ENCODE assay signal across 8 cellular contexts in the genomic region with DNA sequence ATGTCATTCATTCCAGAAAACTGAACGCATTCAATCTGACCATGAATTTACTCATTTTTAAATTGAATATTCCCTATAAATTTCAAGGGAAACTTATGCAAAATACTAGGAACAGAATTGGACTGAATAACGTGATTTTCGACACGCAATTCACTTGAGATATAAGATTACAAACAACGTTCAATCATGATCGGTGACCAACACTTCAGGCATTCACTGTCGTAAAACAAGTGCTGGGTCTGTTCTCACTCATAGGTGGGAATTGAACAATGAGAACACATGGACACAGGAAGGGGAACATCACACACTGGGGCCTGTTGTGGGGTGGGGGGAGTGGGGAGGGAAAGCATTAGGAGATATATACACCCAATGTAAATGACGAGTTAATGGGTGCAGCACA. TPM values are rescaled to one million over a fixed set of nuclear protein-coding genes. Genes with fewer than 3 reads are reported as not detected.
DNase-seq lines count a peak whose midpoint lies in the region; ATAC-seq, FAIRE-seq and TF ChIP-seq lines count a peak whose summit lies in the region.
"Not testable (repeated sequence)": the region's sequence is repeated elsewhere in the genome, so short reads cannot be mapped to it uniquely, and the experiment has no call there.
"Had no signal": no experiment of that assay in that cellular context is flagged by ENCODE, and none has a peak within 500 bp of the region (broad histone marks: within the 10 kb centered on the region; RNA-seq: fewer than 3 reads in every experiment).

No MANE protein-coding gene starts in this region.

- H3K4me3 ChIP-seq in RWPE2 (ENCODE audit: severe bottlenecking); bronchial epithelial cell (ENCODE audit: low read depth, low read length): not testable (repeated sequence)

- H3K27me3 ChIP-seq in RWPE2 (ENCODE audit: insufficient read depth, poor library complexity, severe bottlenecking); bronchial epithelial cell (ENCODE audit: control insufficient read depth, insufficient read depth, low read length): not testable (repeated sequence)

- H3K4me3 Mint-ChIP-seq in glutamatergic neuron (ENCODE audit: unreplicated experiment), result peak overlapping the region; percentile 25
- peak overlapping the region; percentile 18 for H3K4me3 Mint-ChIP-seq in nephron progenitor cell
- H3K4me3 Mint-ChIP-seq in type B pancreatic cell, result not testable (repeated sequence)

- H3K27ac Mint-ChIP-seq in glutamatergic neuron (ENCODE audit: unreplicated experiment); nephron progenitor cell: not testable (repeated sequence)
- peak overlapping the region; percentile 48 for H3K27ac Mint-ChIP-seq in type B pancreatic cell

- not testable (repeated sequence) for TF ChIP-seq CTCF in RWPE2 (IDR thresholded peaks at IDR 0.05; ENCODE audit: poor library complexity, severe bottlenecking); bronchial epithelial cell (IDR thresholded peaks at IDR 0.05; ENCODE audit: insufficient read depth, low read length, severe bottlenecking); glutamatergic neuron (IDR thresholded peaks at IDR 0.05; ENCODE audit: partially characterized antibody, unreplicated experiment); nephron progenitor cell (IDR thresholded peaks at IDR 0.05); type B pancreatic cell (conservative IDR thresholded peaks at IDR 0.05)

- not testable (repeated sequence) for FAIRE-seq in bronchial epithelial cell (lab: Jason Lieb, UNC)

- DNase-seq in RWPE2 (ENCODE audit: low spot score); glutamatergic neuron; nephron progenitor cell; type B pancreatic cell (ENCODE audit: extremely low spot score, unreplicated experiment): not testable (repeated sequence)
- peak; percentile 66 for DNase-seq in bronchial epithelial cell (ENCODE audit: low read depth)

- H3K36me3 ChIP-seq in RWPE2 (ENCODE audit: low read depth); bronchial epithelial cell (ENCODE audit: control insufficient read depth, insufficient read depth, low read length): not testable (repeated sequence)

- peaks cover 11% of the 10 kb centered on the region for H3K9me3 Mint-ChIP-seq in glutamatergic neuron (ENCODE audit: unreplicated experiment)
- H3K9me3 Mint-ChIP-seq in nephron progenitor cell, result peaks cover 56% of the 10 kb centered on the region
- peaks cover 12% of the 10 kb centered on the region for H3K9me3 Mint-ChIP-seq in type B pancreatic cell

- H3K4me1 Mint-ChIP-seq in glutamatergic neuron (ENCODE audit: low read depth, unreplicated experiment) (peaks cover 15% of the 10 kb centered on the region), nephron progenitor cell (peaks cover 47% of the 10 kb centered on the region), type B pancreatic cell (ENCODE audit: unreplicated experiment) (peaks cover 13% of the 10 kb centered on the region)

- not testable (repeated sequence) for H3K27ac ChIP-seq in RWPE2 (ENCODE audit: poor library complexity, severe bottlenecking)

- H3K27me3 Mint-ChIP-seq in glutamatergic neuron (ENCODE audit: unreplicated experiment); type B pancreatic cell: not testable (repeated sequence)
- H3K27me3 Mint-ChIP-seq in nephron progenitor cell (ENCODE audit: low read depth, poor library complexity), result peaks cover 11% of the 10 kb centered on the region

- 0 out of 3 replicates have a peak, but pooled peaks have one; percentile 15 for ATAC-seq in RWPE2 (ENCODE audit: low read depth)

- H3K36me3 Mint-ChIP-seq in glutamatergic neuron (ENCODE audit: unreplicated experiment); type B pancreatic cell: not testable (repeated sequence)
- peaks cover 25% of the 10 kb centered on the region for H3K36me3 Mint-ChIP-seq in nephron progenitor cell (ENCODE audit: low read depth)

- not testable (repeated sequence) for H3K4me1 ChIP-seq in RWPE2 (ENCODE audit: insufficient read depth, poor library complexity, severe bottlenecking)

- not testable (repeated sequence) for H3K9me3 ChIP-seq in RWPE2 (ENCODE audit: severe bottlenecking)

RNA-seq across cellular contexts. Expression of gene RTL8B, which starts 2.5 kb away (rescaled TPM):
- total RNA-seq in bronchial epithelial cell, result 0.51 and 1.1 TPM in 2 replicates
- total RNA-seq in glutamatergic neuron (ENCODE audit: unreplicated experiment), result 38.0 TPM
- 13.9 and 14.2 TPM in 2 replicates for total RNA-seq in type B pancreatic cell (ENCODE audit: low replicate concordance)
- total RNA-seq: CD4-positive, CD25-positive, alpha-beta regulatory T cell had no signal

RNA-seq across cellular contexts. Expression of gene RTL8C, which starts 12.3 kb away (rescaled TPM):
- total RNA-seq in bronchial epithelial cell (5.3 and 10.5 TPM in 2 replicates), glutamatergic neuron (ENCODE audit: unreplicated experiment) (297 TPM), type B pancreatic cell (ENCODE audit: low replicate concordance) (90.6 and 109 TPM in 2 replicates)

RNA-seq across cellular contexts. Expression of gene SMIM10, which starts 29.1 kb away (rescaled TPM):
- total RNA-seq in bronchial epithelial cell, result not detected in 2 replicates
- total RNA-seq in glutamatergic neuron (ENCODE audit: unreplicated experiment), result not detected
- 0.64 and 0.65 TPM in 2 replicates for total RNA-seq in type B pancreatic cell (ENCODE audit: low replicate concordance)
- total RNA-seq: A673; CD4-positive, alpha-beta memory T cell; CD4-positive, CD25-positive, alpha-beta regulatory T cell had no signal

RNA-seq across cellular contexts. Expression of gene RTL8A, which starts 32.0 kb away (rescaled TPM):
- total RNA-seq in bronchial epithelial cell (3.7 and 5.5 TPM in 2 replicates), glutamatergic neuron (ENCODE audit: unreplicated experiment) (66.9 TPM), type B pancreatic cell (ENCODE audit: low replicate concordance) (48.7 and 54.5 TPM in 2 replicates)
